Comparison of ENCODE assay signal across 1 cellular context in the genomic region with DNA sequence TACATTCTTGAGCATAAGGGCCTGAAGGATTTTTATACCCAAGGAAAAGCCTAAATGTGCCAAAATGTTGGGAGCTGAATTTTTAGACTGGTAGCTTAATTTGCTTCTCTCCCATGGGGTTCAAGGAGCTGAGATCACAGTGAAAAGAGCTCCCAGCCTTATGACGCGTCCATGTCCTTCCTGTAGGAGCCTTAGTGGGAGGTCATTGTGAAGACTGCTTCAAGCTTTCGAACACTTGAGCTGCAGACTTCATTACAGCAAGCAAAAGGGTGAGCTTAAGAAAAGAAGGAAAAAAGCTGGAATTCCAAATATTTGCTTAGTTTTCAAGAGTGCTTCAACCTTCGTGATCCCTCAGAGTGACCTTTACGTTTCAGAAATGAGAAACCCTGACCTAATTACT.
TF ChIP-seq lines count a peak whose summit lies in the region.

No MANE protein-coding gene starts in this region.

TF ChIP-seq in GM23338, 12 proteins besides CTCF, POLR2A, EP300 and RAD21:
- TF ChIP-seq, protein P1, sequence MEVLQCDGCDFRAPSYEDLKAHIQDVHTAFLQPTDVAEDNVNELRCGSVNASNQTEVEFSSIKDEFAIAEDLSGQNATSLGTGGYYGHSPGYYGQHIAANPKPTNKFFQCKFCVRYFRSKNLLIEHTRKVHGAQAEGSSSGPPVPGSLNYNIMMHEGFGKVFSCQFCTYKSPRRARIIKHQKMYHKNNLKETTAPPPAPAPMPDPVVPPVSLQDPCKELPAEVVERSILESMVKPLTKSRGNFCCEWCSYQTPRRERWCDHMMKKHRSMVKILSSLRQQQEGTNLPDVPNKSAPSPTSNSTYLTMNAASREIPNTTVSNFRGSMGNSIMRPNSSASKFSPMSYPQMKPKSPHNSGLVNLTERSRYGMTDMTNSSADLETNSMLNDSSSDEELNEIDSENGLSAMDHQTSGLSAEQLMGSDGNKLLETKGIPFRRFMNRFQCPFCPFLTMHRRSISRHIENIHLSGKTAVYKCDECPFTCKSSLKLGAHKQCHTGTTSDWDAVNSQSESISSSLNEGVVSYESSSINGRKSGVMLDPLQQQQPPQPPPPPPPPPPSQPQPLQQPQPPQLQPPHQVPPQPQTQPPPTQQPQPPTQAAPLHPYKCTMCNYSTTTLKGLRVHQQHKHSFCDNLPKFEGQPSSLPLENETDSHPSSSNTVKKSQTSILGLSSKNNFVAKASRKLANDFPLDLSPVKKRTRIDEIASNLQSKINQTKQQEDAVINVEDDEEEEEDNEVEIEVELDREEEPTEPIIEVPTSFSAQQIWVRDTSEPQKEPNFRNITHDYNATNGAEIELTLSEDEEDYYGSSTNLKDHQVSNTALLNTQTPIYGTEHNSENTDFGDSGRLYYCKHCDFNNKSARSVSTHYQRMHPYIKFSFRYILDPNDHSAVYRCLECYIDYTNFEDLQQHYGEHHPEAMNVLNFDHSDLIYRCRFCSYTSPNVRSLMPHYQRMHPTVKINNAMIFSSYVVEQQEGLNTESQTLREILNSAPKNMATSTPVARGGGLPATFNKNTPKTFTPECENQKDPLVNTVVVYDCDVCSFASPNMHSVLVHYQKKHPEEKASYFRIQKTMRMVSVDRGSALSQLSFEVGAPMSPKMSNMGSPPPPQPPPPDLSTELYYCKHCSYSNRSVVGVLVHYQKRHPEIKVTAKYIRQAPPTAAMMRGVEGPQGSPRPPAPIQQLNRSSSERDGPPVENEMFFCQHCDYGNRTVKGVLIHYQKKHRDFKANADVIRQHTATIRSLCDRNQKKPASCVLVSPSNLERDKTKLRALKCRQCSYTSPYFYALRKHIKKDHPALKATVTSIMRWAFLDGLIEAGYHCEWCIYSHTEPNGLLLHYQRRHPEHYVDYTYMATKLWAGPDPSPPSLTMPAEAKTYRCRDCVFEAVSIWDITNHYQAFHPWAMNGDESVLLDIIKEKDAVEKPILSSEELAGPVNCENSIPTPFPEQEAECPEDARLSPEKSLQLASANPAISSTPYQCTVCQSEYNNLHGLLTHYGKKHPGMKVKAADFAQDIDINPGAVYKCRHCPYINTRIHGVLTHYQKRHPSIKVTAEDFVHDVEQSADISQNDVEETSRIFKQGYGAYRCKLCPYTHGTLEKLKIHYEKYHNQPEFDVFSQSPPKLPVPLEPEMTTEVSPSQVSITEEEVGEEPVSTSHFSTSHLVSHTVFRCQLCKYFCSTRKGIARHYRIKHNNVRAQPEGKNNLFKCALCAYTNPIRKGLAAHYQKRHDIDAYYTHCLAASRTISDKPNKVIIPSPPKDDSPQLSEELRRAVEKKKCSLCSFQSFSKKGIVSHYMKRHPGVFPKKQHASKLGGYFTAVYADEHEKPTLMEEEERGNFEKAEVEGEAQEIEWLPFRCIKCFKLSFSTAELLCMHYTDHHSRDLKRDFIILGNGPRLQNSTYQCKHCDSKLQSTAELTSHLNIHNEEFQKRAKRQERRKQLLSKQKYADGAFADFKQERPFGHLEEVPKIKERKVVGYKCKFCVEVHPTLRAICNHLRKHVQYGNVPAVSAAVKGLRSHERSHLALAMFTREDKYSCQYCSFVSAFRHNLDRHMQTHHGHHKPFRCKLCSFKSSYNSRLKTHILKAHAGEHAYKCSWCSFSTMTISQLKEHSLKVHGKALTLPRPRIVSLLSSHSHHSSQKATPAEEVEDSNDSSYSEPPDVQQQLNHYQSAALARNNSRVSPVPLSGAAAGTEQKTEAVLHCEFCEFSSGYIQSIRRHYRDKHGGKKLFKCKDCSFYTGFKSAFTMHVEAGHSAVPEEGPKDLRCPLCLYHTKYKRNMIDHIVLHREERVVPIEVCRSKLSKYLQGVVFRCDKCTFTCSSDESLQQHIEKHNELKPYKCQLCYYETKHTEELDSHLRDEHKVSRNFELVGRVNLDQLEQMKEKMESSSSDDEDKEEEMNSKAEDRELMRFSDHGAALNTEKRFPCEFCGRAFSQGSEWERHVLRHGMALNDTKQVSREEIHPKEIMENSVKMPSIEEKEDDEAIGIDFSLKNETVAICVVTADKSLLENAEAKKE (CRISPR knock-in tag; IDR thresholded peaks at IDR 0.05): no peak
- TF ChIP-seq EZH2phosphoT487 (IDR thresholded peaks at IDR 0.05; ENCODE audit: unreplicated experiment) (no peak), POLR2AphosphoS5 (IDR thresholded peaks at IDR 0.05; ENCODE audit: low read depth) (no peak), STAT1 (IDR thresholded peaks at IDR 0.05; ENCODE audit: unreplicated experiment) (no peak), JUNB (IDR thresholded peaks at IDR 0.05; ENCODE audit: unreplicated experiment) (no peak)
